8 cellular contexts compared by ENCODE assay signal in the genomic region with DNA sequence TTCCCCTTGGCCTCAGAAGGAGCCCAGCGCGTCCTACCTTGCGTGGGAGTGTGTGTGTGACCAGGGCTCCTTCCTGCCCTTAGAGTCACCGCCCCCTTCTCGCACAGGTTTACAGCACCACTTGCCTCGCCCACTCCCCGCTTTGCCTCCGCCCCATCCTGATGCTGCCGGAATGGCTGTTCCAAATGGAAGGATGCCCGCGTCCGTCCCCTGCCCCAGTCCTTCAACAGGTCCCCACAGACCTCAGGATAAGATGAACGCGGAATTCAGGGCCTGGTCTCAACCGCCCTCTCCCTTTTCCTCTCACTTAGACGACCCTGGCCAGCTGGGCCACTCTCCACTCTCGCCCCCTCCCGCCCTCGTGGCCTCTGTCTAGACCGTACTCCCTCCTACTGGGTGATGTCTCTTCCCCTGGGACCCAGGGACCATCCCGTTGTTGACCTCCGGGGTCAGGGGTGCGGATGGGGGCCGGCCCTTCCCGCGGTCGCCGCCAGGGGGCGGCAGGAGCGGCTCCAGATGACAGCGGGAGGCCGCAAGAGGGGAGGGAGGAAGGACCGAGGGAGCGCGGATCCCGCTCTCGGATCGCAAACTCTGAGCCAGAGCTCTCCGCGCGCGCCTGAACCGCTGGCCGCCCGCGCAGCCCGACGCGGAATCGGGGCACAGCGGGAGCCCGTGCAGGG. TPM values are rescaled to one million over a fixed set of nuclear protein-coding genes. Genes with fewer than 3 reads are reported as not detected.
DNase-seq lines count a peak whose midpoint lies in the region; ATAC-seq and TF ChIP-seq lines count a peak whose summit lies in the region.

Gene THSD4, plus strand, starts transcription at position 585 of the 680 bp plus-strand sequence.

- H3K27ac ChIP-seq in ectodermal cell (ENCODE audit: insufficient read depth, low read depth, low read length, poor library complexity, severe bottlenecking): no peak within 1 kb of the TSS
- peak within 1 kb of the TSS; percentile 88 to 92 for H3K27ac ChIP-seq in lung (ENCODE audit: low read depth in 1 of 2, low read length in 1 of 2)

- peaks cover 30% of the 10 kb centered on the region for H3K27me3 ChIP-seq in ectodermal cell (ENCODE audit: control insufficient read depth, insufficient read depth, low read length, poor library complexity, severe bottlenecking)
- no peaks in the 10 kb centered on the region for H3K27me3 ChIP-seq in lung (ENCODE audit: control insufficient read depth, insufficient read depth)

- peak within 1 kb of the TSS; percentile 59 for H3K4me3 ChIP-seq in ectodermal cell (ENCODE audit: insufficient read depth, low read depth, low read length)
- peak within 1 kb of the TSS; percentile 54 for H3K4me3 ChIP-seq in lung

- WGBS in ectodermal cell, 2 experiments: 3 to 5% methylated on average over 52 of the region's 52 CpGs
- WGBS in lung, 2 donors: 12 to 13% methylated on average over 46 to 52 of the region's 52 CpGs

- H3K36me3 ChIP-seq in ectodermal cell (ENCODE audit: control insufficient read depth, insufficient read depth, low read length) (no peaks in the 10 kb centered on the region), lung (ENCODE audit: control insufficient read depth in 2 of 2, insufficient read depth in 2 of 2, low read length in 2 of 2) (no peaks in the 10 kb centered on the region)

- DNase-seq in NCI-H2171 (lab: John Stamatoyannopoulos, UW): peak; percentile 70
- DNase-seq in activated CD4-positive, alpha-beta T cell treated with anti-CD3 and anti-CD28 coated beads, Interleukin-2, amount 50 U/mL, for 24 hours (ENCODE audit: low read depth in 1 of 2, low spot score in 1 of 2): peak; percentile 39 to 40
- DNase-seq in lung (ENCODE audit: low spot score): peak; percentile 90
- DNase-seq in stimulated activated CD8-positive, alpha-beta memory T cell treated with anti-CD3 and anti-CD28 coated beads, Interleukin-12 subunit alpha, Interleukin-12 subunit beta, amount 100 ng/mL, for 4 hours (ENCODE audit: low read depth): peak; percentile 9
- no peak for DNase-seq in NK-92 treated with Interleukin-12 subunit alpha and Interleukin-12 subunit beta, amount 100 ng/mL, for 24 hours (lab: John Stamatoyannopoulos, UW)

- H3K9me3 ChIP-seq in ectodermal cell (ENCODE audit: control insufficient read depth, low read length) (no peaks in the 10 kb centered on the region), lung (ENCODE audit: control insufficient read depth in 2 of 2, insufficient read depth in 1 of 2, low read length in 1 of 2) (no peaks in the 10 kb centered on the region)

- TF ChIP-seq CTCF in GM12873 (IDR thresholded peaks at IDR 0.05; ENCODE audit: insufficient read depth, low read depth, low read length, missing control alignments) (peak; percentile 85), lung (IDR thresholded peaks at IDR 0.05; ENCODE audit: control extremely low read depth, extremely low read depth) (peak; percentile 57)

- ATAC-seq in HG02763 (IDR thresholded peaks at IDR 0.05; ENCODE audit: unreplicated experiment): peak; percentile 70
- peak; percentile 78 for ATAC-seq in lung (ENCODE audit: insufficient read depth, low FRiP score)

- H3K4me1 ChIP-seq in ectodermal cell (ENCODE audit: control insufficient read depth, insufficient read depth, low read length) (peaks cover 11% of the 10 kb centered on the region), lung (ENCODE audit: control insufficient read depth in 2 of 2, insufficient read depth in 2 of 2, low read length in 2 of 2) (peaks cover 0 to 9% of the 10 kb centered on the region in 2 donors)

RNA-seq across cellular contexts. Expression of gene THSD4, which starts in this region (rescaled TPM):
- 5.3 TPM for polyA plus RNA-seq in ectodermal cell (2013, experiment 1 of 4)
- 5.0 TPM for polyA plus RNA-seq in ectodermal cell (2013, experiment 2 of 4)
- polyA plus RNA-seq in ectodermal cell (2013, experiment 3 of 4): 4.4 TPM
- 5.7 TPM for polyA plus RNA-seq in ectodermal cell (2013, experiment 4 of 4)
- total RNA-seq in lung: 10 to 100 TPM; 28.8 to 42.4 TPM
- polyA plus RNA-seq in lung: 1 to 10 TPM; 6.0 to 8.2 TPM
